ENCODE assay signal across 1 cellular context in the genomic region with DNA sequence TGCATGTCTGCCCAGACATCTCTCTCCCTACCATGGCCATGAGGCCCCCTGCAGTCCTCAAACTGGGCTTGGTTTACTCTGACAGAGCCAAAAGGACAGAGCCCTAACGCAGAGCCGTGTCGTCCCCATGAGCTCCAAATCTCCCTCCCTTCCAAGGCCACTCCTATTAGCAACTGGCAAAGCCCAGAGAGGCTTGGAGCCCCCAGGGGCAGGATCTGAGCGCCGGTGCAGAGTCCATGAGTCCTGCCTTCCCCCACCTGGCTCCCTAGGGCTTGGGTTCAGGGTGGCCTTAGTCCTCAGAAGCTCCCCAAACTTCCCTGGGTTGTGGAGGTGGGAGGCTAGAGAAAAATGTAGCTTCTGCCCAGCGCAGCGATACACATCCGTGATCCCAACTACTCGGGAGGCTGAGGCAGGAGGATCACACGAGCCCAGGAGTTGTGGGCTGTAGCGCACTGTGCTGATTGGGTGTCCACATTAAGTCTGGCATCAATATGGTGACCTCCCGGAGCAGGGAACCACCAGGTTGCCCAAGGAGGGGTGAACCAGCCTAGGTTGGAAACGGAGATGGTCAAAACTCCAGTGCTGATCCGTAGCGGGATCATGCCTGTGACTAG.
TF ChIP-seq lines count a peak whose summit lies in the region.

No MANE protein-coding gene starts in this region.

TF ChIP-seq in HepG2, 621 proteins besides CTCF, POLR2A, EP300 and RAD21 (continued from another document):
- TF ChIP-seq PHF5A (CRISPR knock-in tag; IDR thresholded peaks at IDR 0.05; ENCODE audit: low read depth, unreplicated experiment), result peak; percentile 11
- peak; percentile 17; the same call in 1 of the 2 replicates for TF ChIP-seq ZNF788 (CRISPR knock-in tag; IDR thresholded peaks at IDR 0.05; ENCODE audit: borderline replicate concordance)
- TF ChIP-seq, protein P1, sequence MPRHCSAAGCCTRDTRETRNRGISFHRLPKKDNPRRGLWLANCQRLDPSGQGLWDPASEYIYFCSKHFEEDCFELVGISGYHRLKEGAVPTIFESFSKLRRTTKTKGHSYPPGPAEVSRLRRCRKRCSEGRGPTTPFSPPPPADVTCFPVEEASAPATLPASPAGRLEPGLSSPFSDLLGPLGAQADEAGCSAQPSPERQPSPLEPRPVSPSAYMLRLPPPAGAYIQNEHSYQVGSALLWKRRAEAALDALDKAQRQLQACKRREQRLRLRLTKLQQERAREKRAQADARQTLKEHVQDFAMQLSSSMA (CRISPR knock-in tag; IDR thresholded peaks at IDR 0.05), result no peak
- TF ChIP-seq MTA1 (CRISPR knock-in tag; IDR thresholded peaks at IDR 0.05; ENCODE audit: borderline replicate concordance), result peak; percentile 54; the same call in 1 of the 2 replicates
- no peak for TF ChIP-seq ARHGAP35 (CRISPR knock-in tag; IDR thresholded peaks at IDR 0.05; ENCODE audit: borderline replicate concordance)
- TF ChIP-seq MEIS1 (CRISPR knock-in tag; IDR thresholded peaks at IDR 0.05; ENCODE audit: borderline replicate concordance), result 0 out of 2 replicates have a peak, but pooled peaks have one; percentile 22
- peak; percentile 55; the same call in 1 of the 2 replicates for TF ChIP-seq ZNF292 (CRISPR knock-in tag; IDR thresholded peaks at IDR 0.05; ENCODE audit: borderline replicate concordance, low read depth)
- TF ChIP-seq, protein P2, sequence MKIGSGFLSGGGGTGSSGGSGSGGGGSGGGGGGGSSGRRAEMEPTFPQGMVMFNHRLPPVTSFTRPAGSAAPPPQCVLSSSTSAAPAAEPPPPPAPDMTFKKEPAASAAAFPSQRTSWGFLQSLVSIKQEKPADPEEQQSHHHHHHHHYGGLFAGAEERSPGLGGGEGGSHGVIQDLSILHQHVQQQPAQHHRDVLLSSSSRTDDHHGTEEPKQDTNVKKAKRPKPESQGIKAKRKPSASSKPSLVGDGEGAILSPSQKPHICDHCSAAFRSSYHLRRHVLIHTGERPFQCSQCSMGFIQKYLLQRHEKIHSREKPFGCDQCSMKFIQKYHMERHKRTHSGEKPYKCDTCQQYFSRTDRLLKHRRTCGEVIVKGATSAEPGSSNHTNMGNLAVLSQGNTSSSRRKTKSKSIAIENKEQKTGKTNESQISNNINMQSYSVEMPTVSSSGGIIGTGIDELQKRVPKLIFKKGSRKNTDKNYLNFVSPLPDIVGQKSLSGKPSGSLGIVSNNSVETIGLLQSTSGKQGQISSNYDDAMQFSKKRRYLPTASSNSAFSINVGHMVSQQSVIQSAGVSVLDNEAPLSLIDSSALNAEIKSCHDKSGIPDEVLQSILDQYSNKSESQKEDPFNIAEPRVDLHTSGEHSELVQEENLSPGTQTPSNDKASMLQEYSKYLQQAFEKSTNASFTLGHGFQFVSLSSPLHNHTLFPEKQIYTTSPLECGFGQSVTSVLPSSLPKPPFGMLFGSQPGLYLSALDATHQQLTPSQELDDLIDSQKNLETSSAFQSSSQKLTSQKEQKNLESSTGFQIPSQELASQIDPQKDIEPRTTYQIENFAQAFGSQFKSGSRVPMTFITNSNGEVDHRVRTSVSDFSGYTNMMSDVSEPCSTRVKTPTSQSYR (CRISPR knock-in tag; IDR thresholded peaks at IDR 0.05; ENCODE audit: borderline replicate concordance), result peak; percentile 48; the same call in 1 of the 2 replicates
- no peak for TF ChIP-seq ZSCAN22 (CRISPR knock-in tag; IDR thresholded peaks at IDR 0.05)
- no peak for TF ChIP-seq MLLT10 (CRISPR knock-in tag; IDR thresholded peaks at IDR 0.05)
- no peak for TF ChIP-seq MAFG (CRISPR knock-in tag; IDR thresholded peaks at IDR 0.05)
- TF ChIP-seq MZF1 (CRISPR knock-in tag; IDR thresholded peaks at IDR 0.05; ENCODE audit: borderline replicate concordance), result no peak
- TF ChIP-seq, protein P3, sequence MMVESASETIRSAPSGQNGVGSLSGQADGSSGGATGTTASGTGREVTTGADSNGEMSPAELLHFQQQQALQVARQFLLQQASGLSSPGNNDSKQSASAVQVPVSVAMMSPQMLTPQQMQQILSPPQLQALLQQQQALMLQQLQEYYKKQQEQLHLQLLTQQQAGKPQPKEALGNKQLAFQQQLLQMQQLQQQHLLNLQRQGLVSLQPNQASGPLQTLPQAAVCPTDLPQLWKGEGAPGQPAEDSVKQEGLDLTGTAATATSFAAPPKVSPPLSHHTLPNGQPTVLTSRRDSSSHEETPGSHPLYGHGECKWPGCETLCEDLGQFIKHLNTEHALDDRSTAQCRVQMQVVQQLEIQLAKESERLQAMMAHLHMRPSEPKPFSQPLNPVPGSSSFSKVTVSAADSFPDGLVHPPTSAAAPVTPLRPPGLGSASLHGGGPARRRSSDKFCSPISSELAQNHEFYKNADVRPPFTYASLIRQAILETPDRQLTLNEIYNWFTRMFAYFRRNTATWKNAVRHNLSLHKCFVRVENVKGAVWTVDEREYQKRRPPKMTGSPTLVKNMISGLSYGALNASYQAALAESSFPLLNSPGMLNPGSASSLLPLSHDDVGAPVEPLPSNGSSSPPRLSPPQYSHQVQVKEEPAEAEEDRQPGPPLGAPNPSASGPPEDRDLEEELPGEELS (CRISPR knock-in tag; IDR thresholded peaks at IDR 0.05), result peak; percentile 13; the same call in 1 of the 2 replicates
- TF ChIP-seq, protein P4, sequence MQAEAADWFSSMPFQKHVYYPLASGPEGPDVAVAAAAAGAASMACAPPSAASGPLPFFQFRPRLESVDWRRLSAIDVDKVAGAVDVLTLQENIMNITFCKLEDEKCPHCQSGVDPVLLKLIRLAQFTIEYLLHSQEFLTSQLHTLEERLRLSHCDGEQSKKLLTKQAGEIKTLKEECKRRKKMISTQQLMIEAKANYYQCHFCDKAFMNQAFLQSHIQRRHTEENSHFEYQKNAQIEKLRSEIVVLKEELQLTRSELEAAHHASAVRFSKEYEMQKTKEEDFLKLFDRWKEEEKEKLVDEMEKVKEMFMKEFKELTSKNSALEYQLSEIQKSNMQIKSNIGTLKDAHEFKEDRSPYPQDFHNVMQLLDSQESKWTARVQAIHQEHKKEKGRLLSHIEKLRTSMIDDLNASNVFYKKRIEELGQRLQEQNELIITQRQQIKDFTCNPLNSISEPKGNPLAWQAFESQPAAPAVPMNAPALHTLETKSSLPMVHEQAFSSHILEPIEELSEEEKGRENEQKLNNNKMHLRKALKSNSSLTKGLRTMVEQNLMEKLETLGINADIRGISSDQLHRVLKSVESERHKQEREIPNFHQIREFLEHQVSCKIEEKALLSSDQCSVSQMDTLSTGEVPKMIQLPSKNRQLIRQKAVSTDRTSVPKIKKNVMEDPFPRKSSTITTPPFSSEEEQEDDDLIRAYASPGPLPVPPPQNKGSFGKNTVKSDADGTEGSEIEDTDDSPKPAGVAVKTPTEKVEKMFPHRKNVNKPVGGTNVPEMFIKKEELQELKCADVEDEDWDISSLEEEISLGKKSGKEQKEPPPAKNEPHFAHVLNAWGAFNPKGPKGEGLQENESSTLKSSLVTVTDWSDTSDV (CRISPR knock-in tag; IDR thresholded peaks at IDR 0.05), result no peak
- TF ChIP-seq, protein P5, sequence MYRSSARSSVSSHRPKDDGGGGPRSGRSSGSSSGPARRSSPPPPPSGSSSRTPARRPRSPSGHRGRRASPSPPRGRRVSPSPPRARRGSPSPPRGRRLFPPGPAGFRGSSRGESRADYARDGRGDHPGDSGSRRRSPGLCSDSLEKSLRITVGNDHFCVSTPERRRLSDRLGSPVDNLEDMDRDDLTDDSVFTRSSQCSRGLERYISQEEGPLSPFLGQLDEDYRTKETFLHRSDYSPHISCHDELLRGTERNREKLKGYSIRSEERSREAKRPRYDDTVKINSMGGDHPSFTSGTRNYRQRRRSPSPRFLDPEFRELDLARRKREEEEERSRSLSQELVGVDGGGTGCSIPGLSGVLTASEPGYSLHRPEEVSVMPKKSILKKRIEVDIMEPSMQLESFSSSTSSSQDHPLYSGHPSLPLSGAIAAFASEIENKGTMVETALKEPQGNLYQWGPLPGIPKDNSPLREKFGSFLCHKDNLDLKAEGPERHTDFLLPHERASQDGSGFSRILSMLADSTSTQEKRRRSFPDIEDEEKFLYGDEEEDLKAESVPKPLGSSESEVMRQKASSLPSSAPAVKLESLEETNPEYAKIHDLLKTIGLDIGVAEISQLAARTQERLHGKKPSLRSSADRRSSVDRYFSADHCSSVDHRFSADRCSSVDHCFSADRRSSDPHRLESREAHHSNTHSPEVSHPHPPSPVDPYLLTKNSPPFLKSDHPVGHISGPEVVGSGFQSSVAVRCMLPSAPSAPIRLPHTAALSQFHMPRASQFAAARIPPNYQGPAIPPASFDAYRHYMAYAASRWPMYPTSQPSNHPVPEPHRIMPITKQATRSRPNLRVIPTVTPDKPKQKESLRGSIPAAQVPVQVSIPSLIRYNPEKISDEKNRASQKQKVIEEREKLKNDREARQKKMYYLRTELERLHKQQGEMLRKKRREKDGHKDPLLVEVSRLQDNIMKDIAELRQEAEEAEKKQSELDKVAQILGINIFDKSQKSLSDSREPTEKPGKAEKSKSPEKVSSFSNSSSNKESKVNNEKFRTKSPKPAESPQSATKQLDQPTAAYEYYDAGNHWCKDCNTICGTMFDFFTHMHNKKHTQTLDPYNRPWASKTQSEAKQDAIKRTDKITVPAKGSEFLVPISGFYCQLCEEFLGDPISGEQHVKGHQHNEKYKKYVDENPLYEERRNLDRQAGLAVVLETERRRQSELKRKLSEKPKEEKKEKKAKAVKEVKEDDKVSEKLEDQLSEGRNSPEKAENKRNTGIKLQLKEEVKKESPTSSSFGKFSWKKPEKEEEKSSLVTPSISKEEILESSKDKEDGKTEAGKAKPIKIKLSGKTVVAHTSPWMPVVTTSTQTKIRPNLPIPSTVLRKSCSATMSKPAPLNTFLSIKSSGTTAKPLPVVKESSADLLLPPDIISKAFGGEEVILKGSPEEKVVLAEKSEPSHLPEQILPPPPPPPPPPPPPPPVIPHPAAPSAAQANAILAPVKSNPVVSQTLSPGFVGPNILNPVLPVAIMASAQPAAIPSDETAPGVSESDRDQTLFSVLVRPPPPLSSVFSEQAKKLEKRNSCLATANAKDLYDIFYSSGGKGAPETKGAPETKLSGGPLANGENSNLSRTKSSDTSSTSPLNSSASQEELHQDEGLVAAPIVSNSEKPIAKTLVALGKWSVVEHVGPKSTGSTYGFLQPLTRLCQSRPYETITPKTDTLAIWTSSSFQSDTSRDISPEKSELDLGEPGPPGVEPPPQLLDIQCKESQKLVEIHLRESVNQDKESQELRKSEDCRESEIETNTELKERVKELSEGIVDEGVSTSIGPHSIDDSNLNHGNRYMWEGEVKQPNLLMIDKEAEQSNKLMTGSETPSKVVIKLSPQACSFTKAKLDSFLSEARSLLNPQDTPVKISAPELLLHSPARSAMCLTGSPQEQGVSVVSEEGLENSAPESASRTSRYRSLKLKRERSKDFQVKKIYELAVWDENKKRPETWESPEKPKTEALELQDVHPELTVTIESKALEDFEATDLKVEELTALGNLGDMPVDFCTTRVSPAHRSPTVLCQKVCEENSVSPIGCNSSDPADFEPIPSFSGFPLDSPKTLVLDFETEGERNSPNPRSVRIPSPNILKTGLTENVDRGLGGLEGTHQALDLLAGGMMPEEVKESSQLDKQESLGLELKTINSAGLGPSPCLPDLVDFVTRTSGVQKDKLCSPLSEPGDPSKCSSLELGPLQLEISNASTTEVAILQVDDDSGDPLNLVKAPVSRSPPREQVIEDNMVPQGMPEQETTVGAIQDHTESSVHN (CRISPR knock-in tag; IDR thresholded peaks at IDR 0.05), result no peak
- no peak for TF ChIP-seq CHD2 (IDR thresholded peaks at IDR 0.05; ENCODE audit: low read depth, low read length)
- TF ChIP-seq SALL1 (CRISPR knock-in tag; IDR thresholded peaks at IDR 0.05), result peak; percentile 47; the same call in 1 of the 2 replicates
- TF ChIP-seq FOXP1 (IDR thresholded peaks at IDR 0.05), result no peak
- 0 out of 2 replicates have a peak, but pooled peaks have one; percentile 7 for TF ChIP-seq FOXP1 (CRISPR knock-in tag; IDR thresholded peaks at IDR 0.05)
- TF ChIP-seq ZNF629 (CRISPR knock-in tag; conservative IDR thresholded peaks at IDR 0.05), result no peak
- no peak for TF ChIP-seq ZNF674 (CRISPR knock-in tag; IDR thresholded peaks at IDR 0.05; ENCODE audit: low read depth)
- TF ChIP-seq NCOR1 (IDR thresholded peaks at IDR 0.05; ENCODE audit: borderline replicate concordance, low read length), result peak; percentile 37; the same call in 1 of the 2 replicates
- TF ChIP-seq, protein P6, sequence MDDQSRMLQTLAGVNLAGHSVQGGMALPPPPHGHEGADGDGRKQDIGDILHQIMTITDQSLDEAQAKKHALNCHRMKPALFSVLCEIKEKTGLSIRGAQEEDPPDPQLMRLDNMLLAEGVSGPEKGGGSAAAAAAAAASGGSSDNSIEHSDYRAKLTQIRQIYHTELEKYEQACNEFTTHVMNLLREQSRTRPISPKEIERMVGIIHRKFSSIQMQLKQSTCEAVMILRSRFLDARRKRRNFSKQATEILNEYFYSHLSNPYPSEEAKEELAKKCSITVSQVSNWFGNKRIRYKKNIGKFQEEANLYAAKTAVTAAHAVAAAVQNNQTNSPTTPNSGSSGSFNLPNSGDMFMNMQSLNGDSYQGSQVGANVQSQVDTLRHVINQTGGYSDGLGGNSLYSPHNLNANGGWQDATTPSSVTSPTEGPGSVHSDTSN (CRISPR knock-in tag; IDR thresholded peaks at IDR 0.05; ENCODE audit: borderline replicate concordance), result no peak
- no peak for TF ChIP-seq KAT2B (IDR thresholded peaks at IDR 0.05; ENCODE audit: borderline replicate concordance, low read depth, low read length)
- peak; percentile 60; the same call in 1 of the 2 replicates for TF ChIP-seq ZBTB38 (CRISPR knock-in tag; IDR thresholded peaks at IDR 0.05)
- 0 out of 2 replicates have a peak, but pooled peaks have one; percentile 29 for TF ChIP-seq POLR2G (IDR thresholded peaks at IDR 0.05; ENCODE audit: low read depth, low read length)
- no peak for TF ChIP-seq ZNF883 (CRISPR knock-in tag; IDR thresholded peaks at IDR 0.05; ENCODE audit: not compliant biosample characterization)
